Comparison of ENCODE assay signal across 8 cellular contexts in the genomic region with DNA sequence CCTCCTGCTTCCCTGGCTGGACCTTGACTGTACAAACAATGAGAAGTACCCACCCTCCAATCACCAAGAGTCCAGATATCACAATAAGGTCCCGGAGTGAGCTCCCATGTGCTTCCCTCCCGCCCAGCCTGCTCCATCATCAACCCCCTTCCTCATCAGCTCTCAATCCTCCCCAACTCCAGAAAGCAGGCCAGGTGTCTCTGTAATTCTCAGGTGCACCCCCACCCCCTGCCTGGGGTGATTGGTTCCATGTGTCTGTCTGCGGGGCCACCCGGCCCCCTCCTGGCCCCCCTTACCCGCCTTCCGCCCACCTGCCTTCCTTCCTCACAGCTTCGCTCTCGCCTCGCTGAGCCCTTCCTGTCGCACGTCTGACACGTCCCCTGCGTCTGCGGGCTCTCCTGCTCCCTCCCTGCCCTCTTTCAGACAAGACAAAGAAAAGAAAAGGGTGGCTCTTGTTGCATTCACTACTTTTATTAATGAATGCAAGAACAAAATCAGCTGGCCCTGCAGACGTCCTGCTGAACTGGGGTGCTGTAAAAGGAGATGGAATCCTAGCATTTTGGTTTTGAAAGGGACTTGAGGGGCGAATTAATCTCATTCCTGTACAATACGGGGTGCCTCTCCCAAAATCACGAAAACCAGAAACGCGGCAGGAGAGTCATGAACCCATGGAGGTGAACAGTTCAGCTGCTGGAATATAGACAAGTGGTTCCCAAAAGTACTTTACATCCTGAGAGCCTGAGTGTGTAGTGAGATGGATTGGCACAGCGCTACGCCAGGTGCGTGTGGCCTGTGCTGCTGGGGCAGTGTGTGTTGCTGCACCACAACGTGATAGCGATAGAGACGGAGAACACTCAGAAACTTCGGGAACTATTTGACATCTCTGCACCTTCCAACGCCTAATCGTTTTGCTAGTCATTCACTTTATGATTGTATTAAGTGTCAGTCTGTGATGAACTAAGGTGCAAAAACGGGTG. TPM values are rescaled to one million over a fixed set of nuclear protein-coding genes. Genes with fewer than 3 reads are reported as not detected.
DNase-seq lines count a peak whose midpoint lies in the region; ATAC-seq, FAIRE-seq and TF ChIP-seq lines count a peak whose summit lies in the region.

No MANE protein-coding gene starts in this region.

- FAIRE-seq in K562 (lab: Jason Lieb, UNC), result no peak

- H3K9me3 ChIP-seq in K562 (replicated peaks; ENCODE audit: control insufficient read depth, insufficient read depth, low read depth, low read length), result no peaks in the 10 kb centered on the region
- H3K9me3 ChIP-seq in suprapubic skin, result no peaks in the 10 kb centered on the region

- POLR2A ChIA-PET in K562 (lab: Yijun Ruan, JAX), result interaction anchor here (0.8 kb wide), 1 partner anchor 9 kb away, joined by 3 read pairs; no protein-coding TSS in a partner anchor

- DNase-seq in NCI-H748 treated with DMSO at 0.1 percent for 48 hours (lab: John Stamatoyannopoulos, UW), result peak; percentile 94
- DNase-seq in K562 (ENCODE audit: extremely low read depth in 1 of 4, low spot score in 3 of 4), result peak in 1 of 4 experiments; percentile 6
- peak; percentile 33 for DNase-seq in stimulated activated CD8-positive, alpha-beta memory T cell treated with anti-CD3 and anti-CD28 coated beads, Interleukin-12 subunit alpha, Interleukin-12 subunit beta, amount 100 ng/mL, for 4 hours (ENCODE audit: low read depth)
- no peak for DNase-seq in MV-4-11 (lab: John Stamatoyannopoulos, UW)
- DNase-seq in suprapubic skin (ENCODE audit: low spot score in 2 of 2), result no peak

- H3K4me2 ChIP-seq in K562 (ENCODE audit: insufficient read depth, low read length), result peak overlapping the region; percentile 52

- ATAC-seq in GM18873 (IDR thresholded peaks at IDR 0.05; ENCODE audit: low FRiP score, unreplicated experiment) (peak; percentile 86), HG02885 (IDR thresholded peaks at IDR 0.05; ENCODE audit: poor library complexity, unreplicated experiment) (peak; percentile 95), K562 (no peak), HG02938 (IDR thresholded peaks at IDR 0.05; ENCODE audit: unreplicated experiment) (no peak)

- TF ChIP-seq EP300 in K562 (IDR thresholded peaks at IDR 0.05; ENCODE audit: low read length), result no peak
- TF ChIP-seq EP300 in suprapubic skin (IDR thresholded peaks at IDR 0.05), result no peak

- H3K27ac ChIP-seq in K562 (ENCODE audit: extremely low read depth, low read depth, low read length) (no peak overlapping the region), suprapubic skin (no peak overlapping the region)

- no peaks in the 10 kb centered on the region for H4K20me1 ChIP-seq in K562 (replicated peaks; ENCODE audit: control insufficient read depth, insufficient read depth, low read length)

- TF ChIP-seq CTCF in K562 (IDR thresholded peaks at IDR 0.05 in 2 of 3, conservative IDR thresholded peaks at IDR 0.05 in 1 of 3; ENCODE audit: insufficient read depth in 2 of 3, low read depth in 1 of 3, low read length in 3 of 3) (no peak), suprapubic skin (IDR thresholded peaks at IDR 0.05) (no peak)

- H3K4me1 ChIP-seq in K562 (replicated peaks in 1 of 2; ENCODE audit: control insufficient read depth in 2 of 2, insufficient read depth in 2 of 2, low read length in 2 of 2) (peaks cover 0 to 3% of the 10 kb centered on the region in 2 experiments; a peak in 1 of 5 replicates), suprapubic skin (peaks cover 20% of the 10 kb centered on the region)

- 1% methylated on average over 16 of the region's 30 CpGs for WGBS in K562 (ENCODE audit: insufficient coverage, low coverage, missing lambda C conversion rate)
- WGBS in suprapubic skin, result 62% methylated on average over 30 of the region's 30 CpGs

- BruUV-seq in K562 (replicated peaks; lab: Mats Ljungman, UMichigan), result no TSS peak

- no peak for TF ChIP-seq RAD21 in K562 (CRISPR knock-in tag; conservative IDR thresholded peaks at IDR 0.05 in 1 of 2, IDR thresholded peaks at IDR 0.05 in 1 of 2)

- intact Hi-C loops in K562 (cut with micrococcal nuclease), result no loop called here

- H2AFZ ChIP-seq in K562 (ENCODE audit: low read depth, low read length), result peak overlapping the region; percentile 70; the same call in 1 of the 2 replicates

- H3K4me3 ChIP-seq in K562, result peak overlapping the region; percentile 18; the same call in 1 of the 2 replicates
- no peak overlapping the region for H3K4me3 ChIP-seq in suprapubic skin

- H3K79me2 ChIP-seq in K562 (ENCODE audit: control insufficient read depth, insufficient read depth, low read length), result no peaks in the 10 kb centered on the region

- H3K9me1 ChIP-seq in K562 (ENCODE audit: control insufficient read depth, insufficient read depth, low read length), result no peaks in the 10 kb centered on the region

- H3K27me3 ChIP-seq in K562 (ENCODE audit: control insufficient read depth in 2 of 2, insufficient read depth in 2 of 2, low read length in 2 of 2) (peaks cover 4 to 56% of the 10 kb centered on the region in 2 experiments; a peak in 3 of 5 replicates), suprapubic skin (peaks cover 9% of the 10 kb centered on the region)

- CTCF ChIA-PET in K562 (lab: Yijun Ruan, JAX; ENCODE audit: low intra/inter-chr PET ratio), result interaction anchor here (0.6 kb wide), 1 partner anchor 568 kb away, joined by 3 read pairs; no protein-coding TSS in a partner anchor

- in situ Hi-C loops in K562 (cut with MboI), result no loop called here

- no peak for TF ChIP-seq POLR2A in K562 (conservative IDR thresholded peaks at IDR 0.05)
- no peak for TF ChIP-seq POLR2A in suprapubic skin (IDR thresholded peaks at IDR 0.05)

- H3K9ac ChIP-seq in K562 (ENCODE audit: insufficient read depth in 1 of 2, low read depth in 2 of 2, low read length in 2 of 2), result no peak overlapping the region

- H3K36me3 ChIP-seq in K562 (ENCODE audit: control insufficient read depth, insufficient read depth, low read length) (no peaks in the 10 kb centered on the region), suprapubic skin (no peaks in the 10 kb centered on the region)

TF ChIP-seq in K562, 482 proteins besides CTCF, POLR2A, EP300 and RAD21 (continues in another document):
- no peak for TF ChIP-seq ETV1 (tag; conservative IDR thresholded peaks at IDR 0.05; ENCODE audit: low read depth)
- TF ChIP-seq L3MBTL2 (IDR thresholded peaks at IDR 0.05), result peak; percentile 55; the same call in 1 of the 2 replicates

RNA-seq across cellular contexts. Expression of a gene that starts 26.4 kb away (rescaled TPM):
- not detected in 2 replicates for total RNA-seq in K562 (2011; cell fraction: chromatin; rRNA removed; ENCODE audit: low replicate concordance)
- total RNA-seq in K562 (2011; cell fraction: nucleolus; rRNA removed), result not detected in 2 replicates
- not detected in 2 replicates for total RNA-seq in K562 (2011; cell fraction: nucleoplasm; rRNA removed)
- total RNA-seq in K562 (2014; rRNA removed) (not detected in 2 replicates), K562 (2014; rRNA removed; fragmentation: Illumina TruSeq; extraction: Trizol) (not detected in 2 replicates), K562 (2015; rRNA removed; fragmentation: Illumina TruSeq; extraction: Trizol) (0.23 TPM in 1 of 2 replicates, not detected in the other), K562 (2021) (0.85 and 0.93 TPM in 2 replicates), suprapubic skin (10 to 100 TPM in 3 of 4 donors, 1 to 10 TPM in 1; 7.5 to 28.3 (median 18.7) TPM)
- polyA plus RNA-seq in K562 (2011; rRNA removed) (not detected in 2 replicates), K562 (2014; fragmentation: Illumina TruSeq; extraction: Trizol) (not detected in 2 replicates), K562 (2014; fragmentation: Nextera tagmentation; extraction: Ambion mirVana) (not detected), K562 (2014; rRNA removed) (not detected in 2 replicates)
- polyA plus RNA-seq in K562 (2011; cell fraction: cytosol; rRNA removed), result 0.06 and 0.31 TPM in 2 replicates
- not detected in 2 replicates for polyA plus RNA-seq in K562 (2011; cell fraction: nucleus; rRNA removed)
- 0.29 and 0.76 TPM in 2 replicates for polyA plus RNA-seq in K562 (2012)
- polyA minus RNA-seq in K562 (2011; rRNA and poly(A)+ RNA removed), result not detected in 2 replicates
- polyA minus RNA-seq in K562 (2011; cell fraction: cytosol; rRNA and poly(A)+ RNA removed), result not detected in 2 replicates
- polyA minus RNA-seq in K562 (2011; cell fraction: nucleus; rRNA and poly(A)+ RNA removed), result not detected in 2 replicates

Comparison
In these comparisons a context has a peak if more than half of its experiments do, and no peak if none do; other contexts are left out.
1. ATAC-seq: peak in GM18873 (single experiment) and HG02885 (single experiment); none in K562 (single experiment) and HG02938 (single experiment).
2. DNase-seq: peak in NCI-H748 treated with DMSO at 0.1 percent for 48 hours (single experiment) and stimulated activated CD8-positive, alpha-beta memory T cell treated with anti-CD3 and anti-CD28 coated beads, Interleukin-12 subunit alpha, Interleukin-12 subunit beta, amount 100 ng/mL, for 4 hours (single experiment); none in MV-4-11 (single experiment) and suprapubic skin (0 of 2).
3. RNA of a gene that starts 26.4 kb away (total RNA-seq): 7.5 to 28.3 TPM in suprapubic skin; 0.23 to 0.93 TPM in K562; every median in the first group is over 4 times any median in the second.